ENCODE assay signal across 1 cellular context in genomic region chr5:14660836-14661235, GRCh38.
TF ChIP-seq lines count a peak whose summit lies in the region.

No MANE protein-coding gene starts in this region.

TF ChIP-seq in IMR-90, 13 proteins besides CTCF, POLR2A, EP300 and RAD21 (continued from another document):
- TF ChIP-seq BHLHE40 (IDR thresholded peaks at IDR 0.05; ENCODE audit: low read depth, low read length) (no peak), RFX5 (IDR thresholded peaks at IDR 0.05; ENCODE audit: low read depth, low read length) (no peak), ELK1 (IDR thresholded peaks at IDR 0.05; ENCODE audit: borderline replicate concordance, low read depth, low read length) (no peak), RCOR1 (IDR thresholded peaks at IDR 0.05; ENCODE audit: insufficient replicate concordance, low read length) (no peak)
